Comparison of ENCODE assay signal across 1 cellular context in genomic region chr19:35159606-35160005, GRCh38.
TF ChIP-seq lines count a peak whose summit lies in the region.

No MANE protein-coding gene starts in this region.

TF ChIP-seq in HepG2, 621 proteins besides CTCF, POLR2A, EP300 and RAD21:
- no peak for TF ChIP-seq ZNF678 (CRISPR knock-in tag; IDR thresholded peaks at IDR 0.05)
- TF ChIP-seq ZNF629 (CRISPR knock-in tag; conservative IDR thresholded peaks at IDR 0.05), result peak; percentile 82
- TF ChIP-seq ZMYM3 (CRISPR knock-in tag; IDR thresholded peaks at IDR 0.05), result peak; percentile 38; the same call in 1 of the 2 replicates
